15 cellular contexts compared by ENCODE assay signal in genomic region chr4:34046580-34046979, GRCh38.
DNase-seq lines count a peak whose midpoint lies in the region; ATAC-seq and TF ChIP-seq lines count a peak whose summit lies in the region.
"Had no signal": no experiment of that assay in that cellular context is flagged by ENCODE, and none has a peak within 500 bp of the region (broad histone marks: within the 10 kb centered on the region; RNA-seq: fewer than 3 reads in every experiment).

No MANE protein-coding gene starts in this region.

- no peak for TF ChIP-seq POLR2A in IMR-90 (IDR thresholded peaks at IDR 0.05; ENCODE audit: low read depth, low read length)

- H2AK5ac ChIP-seq in IMR-90 (ENCODE audit: low read depth, low read length) (no peak overlapping the region), mesenchymal stem cell (ENCODE audit: low read length, severe bottlenecking) (no peak overlapping the region)

- CTCF ChIA-PET in IMR-90 (lab: Yijun Ruan, JAX), result no interaction called here

- H3K9me3 ChIP-seq in IMR-90 (ENCODE audit: control insufficient read depth, insufficient read depth, low read length) (no peaks in the 10 kb centered on the region), mesenchymal stem cell (ENCODE audit: control insufficient read depth, low read length) (no peaks in the 10 kb centered on the region)
- H3K9me3 ChIP-seq: Caco-2, vagina had no signal

- H4K5ac ChIP-seq in IMR-90 (ENCODE audit: low read depth, low read length), result no peak overlapping the region

- dilution Hi-C loops in IMR-90 (cut with HindIII; ENCODE audit: low sequenced_read_pairs, unreplicated experiment), result no loop called here

- no peak overlapping the region for H2AK9ac ChIP-seq in IMR-90 (replicated peaks; ENCODE audit: low read depth, low read length, poor library complexity)

- H3K4me1 Mint-ChIP-seq in T-helper 2 cell treated with Interferon-gamma antibody and Interleukin-4, amounts not matched to agents 5 μg/mL and 100 μg/mL, for 36 hours (ENCODE audit: low read depth), result no peaks in the 10 kb centered on the region
- H3K4me1 Mint-ChIP-seq: activated naive CD8-positive, alpha-beta T cell treated with anti-CD3 and anti-CD28 coated beads, Interleukin-2, amount 10 ng/mL, durations not matched to agents 7 days and 5 days; immature natural killer cell; T-cell had no signal

- H3K9ac ChIP-seq in IMR-90 (ENCODE audit: low read depth, low read length) (no peak overlapping the region), mesenchymal stem cell (ENCODE audit: low read length) (peak overlapping the region; percentile 59)

- H4K91ac ChIP-seq in IMR-90 (ENCODE audit: insufficient read depth, low read depth, low read length) (no peak overlapping the region), mesenchymal stem cell (ENCODE audit: low read length) (no peak overlapping the region)

- no peak overlapping the region for H3K4ac ChIP-seq in IMR-90 (ENCODE audit: low read depth, low read length)
- no peak overlapping the region for H3K4ac ChIP-seq in mesenchymal stem cell (ENCODE audit: low read depth in 1 of 2, low read length in 2 of 2)

- peak; percentile 59 for DNase-seq in GM04503 (ENCODE audit: low read depth)
- peak; percentile 34 for DNase-seq in IMR-90
- DNase-seq in astrocyte of the spinal cord (ENCODE audit: low read depth, low spot score), result peak; percentile 74
- DNase-seq in mesenchymal stem cell, result peak; percentile 78
- DNase-seq in GF-D8 (lab: John Stamatoyannopoulos, UW), result no peak
- no peak for DNase-seq in T-helper 2 cell treated with Interferon-gamma antibody and Interleukin-4, amounts not matched to agents 5 μg/mL and 100 μg/mL, for 36 hours (ENCODE audit: low spot score)
- DNase-seq: activated naive CD8-positive, alpha-beta T cell treated with anti-CD3 and anti-CD28 coated beads, Interleukin-2, amount 10 ng/mL, durations not matched to agents 7 days and 5 days; immature natural killer cell; NCI-H69; T-cell had no signal

- no peaks in the 10 kb centered on the region for H3K27me3 Mint-ChIP-seq in T-helper 2 cell treated with Interferon-gamma antibody and Interleukin-4, amounts not matched to agents 5 μg/mL and 100 μg/mL, for 36 hours (ENCODE audit: low read depth)
- H3K27me3 Mint-ChIP-seq: activated naive CD8-positive, alpha-beta T cell treated with anti-CD3 and anti-CD28 coated beads, Interleukin-2, amount 10 ng/mL, durations not matched to agents 7 days and 5 days; natural killer cell treated with Interleukin-12 subunit alpha and Interleukin-12 subunit beta and Interleukin-15 and Interleukin-18, amount 100 ng/mL, for 72 hours; T-cell had no signal

- no peak for ATAC-seq in IMR-90 (ENCODE audit: low read depth)
- ATAC-seq in HG02870 (IDR thresholded peaks at IDR 0.05; ENCODE audit: unreplicated experiment), result no peak
- ATAC-seq in HG03045 (IDR thresholded peaks at IDR 0.05; ENCODE audit: unreplicated experiment), result no peak
- ATAC-seq: natural killer cell treated with Interleukin-12 subunit alpha and Interleukin-12 subunit beta and Interleukin-15 and Interleukin-18, amount 100 ng/mL, for 72 hours; T-cell had no signal

- H2BK5ac ChIP-seq in IMR-90 (ENCODE audit: low read depth, low read length, poor library complexity, severe bottlenecking) (no peak overlapping the region), mesenchymal stem cell (ENCODE audit: low read depth, low read length, poor library complexity, severe bottlenecking) (no peak overlapping the region)

- H3K36me3 ChIP-seq in IMR-90 (ENCODE audit: control insufficient read depth, insufficient read depth, low read length) (no peaks in the 10 kb centered on the region), mesenchymal stem cell (ENCODE audit: control insufficient read depth in 1 of 2, insufficient read depth in 2 of 2, low read depth in 1 of 2, low read length in 2 of 2) (no peaks in the 10 kb centered on the region)
- H3K36me3 ChIP-seq: vagina had no signal

- H3K9me3 Mint-ChIP-seq in T-helper 2 cell treated with Interferon-gamma antibody and Interleukin-4, amounts not matched to agents 5 μg/mL and 100 μg/mL, for 36 hours, result peaks cover 37% of the 10 kb centered on the region

- H3K14ac ChIP-seq in IMR-90 (replicated peaks; ENCODE audit: low read depth, low read length) (no peak overlapping the region), mesenchymal stem cell (ENCODE audit: low read length in 2 of 2) (no peak overlapping the region)

- POLR2A ChIA-PET in IMR-90 (lab: Charles Lee; ENCODE audit: unreplicated experiment), result no interaction called here

- H2BK12ac ChIP-seq in mesenchymal stem cell (ENCODE audit: low read length in 2 of 2), result no peak overlapping the region

- H3K27ac Mint-ChIP-seq in T-helper 2 cell treated with Interferon-gamma antibody and Interleukin-4, amounts not matched to agents 5 μg/mL and 100 μg/mL, for 36 hours, result no peak overlapping the region
- H3K27ac Mint-ChIP-seq: activated naive CD8-positive, alpha-beta T cell treated with anti-CD3 and anti-CD28 coated beads, Interleukin-2, amount 10 ng/mL, durations not matched to agents 7 days and 5 days; immature natural killer cell; natural killer cell treated with Interleukin-12 subunit alpha and Interleukin-12 subunit beta and Interleukin-15 and Interleukin-18, amount 100 ng/mL, for 72 hours; T-cell had no signal

- H3K4me1 ChIP-seq in IMR-90 (ENCODE audit: control insufficient read depth, insufficient read depth, low read length) (no peaks in the 10 kb centered on the region), mesenchymal stem cell (ENCODE audit: control insufficient read depth, insufficient read depth, low read depth, low read length) (no peaks in the 10 kb centered on the region)
- H3K4me1 ChIP-seq: Caco-2, vagina had no signal

- no peak overlapping the region for H2BK20ac ChIP-seq in IMR-90 (ENCODE audit: low read depth, low read length)

- no CpG with 5 or more reads among the region's 1 CpG for WGBS in IMR-90 (ENCODE audit: extremely low coverage in 2 of 2, insufficient read length in 1 of 2), 2 experiments
- no CpG with 5 or more reads among the region's 1 CpG for WGBS in mesenchymal stem cell

- TF ChIP-seq RAD21 in IMR-90 (IDR thresholded peaks at IDR 0.05; ENCODE audit: low read length), result no peak

- H3K79me1 ChIP-seq in IMR-90 (ENCODE audit: low read depth in 1 of 2, low read length in 2 of 2) (no peaks in the 10 kb centered on the region), mesenchymal stem cell (replicated peaks; ENCODE audit: low read length, poor library complexity, severe bottlenecking) (no peaks in the 10 kb centered on the region)

- H2AFZ ChIP-seq in IMR-90 (replicated peaks; ENCODE audit: low read length, poor library complexity), result no peak overlapping the region
- H2AFZ ChIP-seq in mesenchymal stem cell (ENCODE audit: low read depth, low read length), result no peak overlapping the region

- H3K4me3 ChIP-seq in IMR-90 (ENCODE audit: insufficient read depth, low read depth, low read length) (no peak overlapping the region), astrocyte of the spinal cord (ENCODE audit: low read depth, low read length) (no peak overlapping the region), mesenchymal stem cell (ENCODE audit: insufficient read depth in 1 of 2, low read depth in 1 of 2, low read length in 2 of 2) (no peak overlapping the region)
- H3K4me3 ChIP-seq: vagina had no signal

- H4K8ac ChIP-seq in IMR-90 (ENCODE audit: low read depth in 2 of 2, low read length in 2 of 2), result no peak overlapping the region
- H4K8ac ChIP-seq in mesenchymal stem cell (ENCODE audit: low read length), result no peak overlapping the region

- H3K4me2 ChIP-seq in IMR-90 (ENCODE audit: low read depth, low read length) (no peak overlapping the region), mesenchymal stem cell (ENCODE audit: low read length, poor library complexity, severe bottlenecking) (no peak overlapping the region)

- no peak overlapping the region for H3K18ac ChIP-seq in IMR-90 (ENCODE audit: low read depth, low read length)
- H3K18ac ChIP-seq in mesenchymal stem cell (ENCODE audit: low read depth in 1 of 2, low read length in 2 of 2), result no peak overlapping the region

- TF ChIP-seq CTCF in IMR-90 (conservative IDR thresholded peaks at IDR 0.05; ENCODE audit: low read depth, low read length) (no peak), astrocyte of the spinal cord (IDR thresholded peaks at IDR 0.05; ENCODE audit: low read depth, low read length) (no peak)

- in situ Hi-C loops in IMR-90 (cut with MboI; ENCODE audit: low sequenced_read_pairs) (no loop called here), astrocyte of the spinal cord (cut with HindIII; ENCODE audit: low sequenced_read_pairs) (no loop called here)

- no TSS peak for BruUV-seq in IMR-90 (replicated peaks; lab: Mats Ljungman, UMichigan)

- intact Hi-C loops in IMR-90 (cut with micrococcal nuclease), result no loop called here

- H3K27me3 ChIP-seq in IMR-90 (ENCODE audit: control insufficient read depth, insufficient read depth, low read length), result no peaks in the 10 kb centered on the region
- no peaks in the 10 kb centered on the region for H3K27me3 ChIP-seq in mesenchymal stem cell (ENCODE audit: control insufficient read depth in 1 of 2, insufficient read depth in 1 of 2, low read length in 2 of 2)
- H3K27me3 ChIP-seq: vagina had no signal

- H3K9me1 ChIP-seq in IMR-90 (ENCODE audit: insufficient read depth, low read length), result no peaks in the 10 kb centered on the region

- H3K23ac ChIP-seq in IMR-90 (ENCODE audit: low read depth, low read length) (no peak overlapping the region), mesenchymal stem cell (ENCODE audit: low read length in 2 of 2) (no peak overlapping the region)

- H3K36me3 Mint-ChIP-seq in T-helper 2 cell treated with Interferon-gamma antibody and Interleukin-4, amounts not matched to agents 5 μg/mL and 100 μg/mL, for 36 hours (ENCODE audit: low read depth), result no peaks in the 10 kb centered on the region
- H3K36me3 Mint-ChIP-seq: activated naive CD8-positive, alpha-beta T cell treated with anti-CD3 and anti-CD28 coated beads, Interleukin-2, amount 10 ng/mL, durations not matched to agents 7 days and 5 days; immature natural killer cell; natural killer cell treated with Interleukin-12 subunit alpha and Interleukin-12 subunit beta and Interleukin-15 and Interleukin-18, amount 100 ng/mL, for 72 hours; T-cell had no signal

- no peak overlapping the region for H3K56ac ChIP-seq in IMR-90 (ENCODE audit: extremely low read depth, insufficient read depth, low read length)

- no peak overlapping the region for H3K4me3 Mint-ChIP-seq in T-helper 2 cell treated with Interferon-gamma antibody and Interleukin-4, amounts not matched to agents 5 μg/mL and 100 μg/mL, for 36 hours
- H3K4me3 Mint-ChIP-seq: activated naive CD8-positive, alpha-beta T cell treated with anti-CD3 and anti-CD28 coated beads, Interleukin-2, amount 10 ng/mL, durations not matched to agents 7 days and 5 days; immature natural killer cell; natural killer cell treated with Interleukin-12 subunit alpha and Interleukin-12 subunit beta and Interleukin-15 and Interleukin-18, amount 100 ng/mL, for 72 hours; T-cell had no signal

- H3K27ac ChIP-seq in IMR-90 (ENCODE audit: insufficient read depth, low read length) (no peak overlapping the region), mesenchymal stem cell (ENCODE audit: low read length, poor library complexity, severe bottlenecking) (no peak overlapping the region)
- H3K27ac ChIP-seq: vagina had no signal

- H2BK120ac ChIP-seq in IMR-90 (ENCODE audit: low read depth, low read length), result no peak overlapping the region
- H2BK120ac ChIP-seq in mesenchymal stem cell (ENCODE audit: low read depth, low read length), result no peak overlapping the region

- H4K20me1 ChIP-seq in IMR-90 (ENCODE audit: insufficient read depth, low read length), result no peaks in the 10 kb centered on the region

- H2BK15ac ChIP-seq in IMR-90 (ENCODE audit: low read depth, low read length) (no peak overlapping the region), mesenchymal stem cell (ENCODE audit: low read depth, poor library complexity, severe bottlenecking) (no peak overlapping the region)

Comparison
In these comparisons a context has a peak if more than half of its experiments do, and no peak if none do; other contexts are left out.
1. DNase-seq: peak in GM04503 (single experiment), IMR-90 (single experiment), astrocyte of the spinal cord (single experiment) and mesenchymal stem cell (single experiment); none in GF-D8 (single experiment) and T-helper 2 cell treated with Interferon-gamma antibody and Interleukin-4, amounts not matched to agents 5 μg/mL and 100 μg/mL, for 36 hours (single experiment).